ENCODE assay signal across 19 cellular contexts in the genomic region with DNA sequence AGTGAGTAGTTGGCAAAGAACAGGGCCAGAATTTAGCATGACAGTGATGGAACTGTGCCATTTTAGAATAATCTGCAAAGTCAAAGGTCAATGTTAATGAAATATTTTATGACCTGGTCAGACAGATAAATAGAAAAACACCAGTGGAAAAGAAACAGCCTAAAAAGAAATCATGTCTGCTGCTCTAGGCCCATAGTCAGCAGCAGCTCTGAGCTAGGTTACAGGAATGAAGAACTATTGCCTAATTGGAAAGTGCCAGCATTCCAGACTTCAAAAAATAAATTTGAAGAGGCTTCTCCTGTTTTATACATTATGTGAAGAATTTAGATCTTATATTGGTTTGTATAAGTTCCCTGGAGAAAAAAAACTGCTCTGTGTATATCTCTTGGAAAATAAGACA. TPM values are rescaled to one million over a fixed set of nuclear protein-coding genes. Genes with fewer than 3 reads are reported as not detected.
"Had no signal": no experiment of that assay in that cellular context is flagged by ENCODE, and none has a peak within 500 bp of the region (broad histone marks: within the 10 kb centered on the region; RNA-seq: fewer than 3 reads in every experiment).

No MANE protein-coding gene starts in this region.

- DNase-seq: effector memory CD8-positive, alpha-beta T cell; heart left ventricle; hippocampal formation; islet precursor cell; mammary epithelial cell; naive thymus-derived CD4-positive, alpha-beta T cell; ovary; stimulated activated CD4-positive, alpha-beta T cell treated with anti-CD3 and anti-CD28 coated beads, Interleukin-2, amount 100 ng/mL, for 48 hours; stimulated activated naive CD4-positive, alpha-beta T cell treated with Interleukin-2 at 50 U/mL for 16 hours had no signal

- H3K27ac ChIP-seq: epithelial cell of prostate, esophagus muscularis mucosa, heart left ventricle, neutrophil, ovary, right atrium auricular region had no signal

- H3K4me3 ChIP-seq: esophagus muscularis mucosa, heart left ventricle, ovary, right atrium auricular region, smooth muscle cell had no signal

- H3K4me2 ChIP-seq: smooth muscle cell had no signal

- H3K36me3 ChIP-seq: ovary had no signal

- ATAC-seq: effector memory CD8-positive, alpha-beta T cell; heart left ventricle; left lobe of liver; naive thymus-derived CD4-positive, alpha-beta T cell had no signal

- H3K27me3 ChIP-seq: esophagus muscularis mucosa, heart left ventricle, neutrophil, ovary, right atrium auricular region had no signal

- H3K9me3 ChIP-seq: esophagus muscularis mucosa, heart left ventricle, neutrophil, ovary, right atrium auricular region had no signal

RNA-seq across cellular contexts. Expression of a gene that starts 57.3 kb away (rescaled TPM):
- total RNA-seq: glomerular endothelial cell, left lobe of liver, mammary epithelial cell, mesenteric fat pad, mononuclear cell, smooth muscle cell, urinary bladder had no signal
- polyA plus RNA-seq: mammary epithelial cell; naive thymus-derived CD4-positive, alpha-beta T cell; smooth muscle cell had no signal
